ENCODE assay signal across 35 cellular contexts in genomic region chr3:108357042-108357441, GRCh38.
"Had no signal": no experiment of that assay in that cellular context is flagged by ENCODE, and none has a peak within 500 bp of the region (broad histone marks: within the 10 kb centered on the region; RNA-seq: fewer than 3 reads in every experiment).

No MANE protein-coding gene starts in this region.

- H3K27me3 Mint-ChIP-seq: activated naive CD4-positive, alpha-beta T cell treated with anti-CD3 and anti-CD28 coated beads, Interleukin-2, amount 50 U/mL, for 24 hours; activated naive CD8-positive, alpha-beta T cell; activated naive CD8-positive, alpha-beta T cell treated with anti-CD3 and anti-CD28 coated beads for 36 hours; activated naive CD8-positive, alpha-beta T cell treated with anti-CD3 and anti-CD28 coated beads, Interleukin-2, amount 50 U/mL, for 24 hours; activated T-cell treated with anti-CD3 and anti-CD28 coated beads, Interleukin-2, amount 50 U/mL, for 24 hours; activated T-helper 17 cell treated with anti-CD3 and anti-CD28 coated beads, Interleukin-2, amount 50 U/mL, for 72 hours; brain; central memory CD8-positive, alpha-beta T cell had no signal

- H3K4me3 Mint-ChIP-seq: activated naive CD4-positive, alpha-beta T cell treated with anti-CD3 and anti-CD28 coated beads for 36 hours; activated naive CD4-positive, alpha-beta T cell treated with anti-CD3 and anti-CD28 coated beads, Interleukin-2, amount 10 ng/mL, durations not matched to agents 7 days and 5 days; activated naive CD4-positive, alpha-beta T cell treated with anti-CD3 and anti-CD28 coated beads, Interleukin-2, amount 50 U/mL, for 24 hours; activated naive CD8-positive, alpha-beta T cell; activated naive CD8-positive, alpha-beta T cell treated with anti-CD3 and anti-CD28 coated beads for 36 hours; activated naive CD8-positive, alpha-beta T cell treated with anti-CD3 and anti-CD28 coated beads, Interleukin-2, amount 10 ng/mL, durations not matched to agents 7 days and 5 days; activated naive CD8-positive, alpha-beta T cell treated with anti-CD3 and anti-CD28 coated beads, Interleukin-2, amount 50 U/mL, for 24 hours; activated T-cell treated with anti-CD3 and anti-CD28 coated beads, Interleukin-2, amount 50 U/mL, for 24 hours; activated T-cell treated with anti-CD3 and anti-CD28 coated beads, Interleukin-2, amount 50 U/mL, for 4 hours; activated T-cell treated with anti-CD3 and anti-CD28 coated beads, Interleukin-2, amount 50 U/mL, for 72 hours; activated T-helper 1 cell treated with anti-CD3 and anti-CD28 coated beads, Interleukin-12 subunit alpha, Interleukin-12 subunit beta, Interleukin-2, Interleukin-4 antibody, amounts not matched to agents 30 ng/mL and 10 ng/mL and 1 ng/mL, durations not matched to agents 14 hours and 24 hours and 36 hours; activated T-helper 17 cell treated with anti-CD3 and anti-CD28 coated beads, Interleukin-2, amount 50 U/mL, for 72 hours; brain; central memory CD8-positive, alpha-beta T cell had no signal

- ATAC-seq: activated naive CD4-positive, alpha-beta T cell treated with anti-CD3 and anti-CD28 coated beads, Interleukin-2, amount 50 U/mL, for 72 hours; activated naive CD8-positive, alpha-beta T cell treated with anti-CD3 and anti-CD28 coated beads, Interleukin-2, amount 50 U/mL, for 24 hours; activated T-cell treated with anti-CD3 and anti-CD28 coated beads, Interleukin-2, amount 50 U/mL, for 4 hours; activated T-cell treated with anti-CD3 and anti-CD28 coated beads, Interleukin-2, amount 50 U/mL, for 72 hours; activated T-helper 17 cell treated with anti-CD3 and anti-CD28 coated beads, Interleukin-2, amount 50 U/mL, for 72 hours; body of pancreas had no signal

- H3K9me3 Mint-ChIP-seq: activated naive CD4-positive, alpha-beta T cell treated with anti-CD3 and anti-CD28 coated beads for 36 hours; activated naive CD4-positive, alpha-beta T cell treated with anti-CD3 and anti-CD28 coated beads, Interleukin-2, amount 10 ng/mL, durations not matched to agents 7 days and 5 days; activated naive CD4-positive, alpha-beta T cell treated with anti-CD3 and anti-CD28 coated beads, Interleukin-2, amount 50 U/mL, for 24 hours; activated naive CD4-positive, alpha-beta T cell treated with anti-CD3 and anti-CD28 coated beads, Interleukin-2, amount 50 U/mL, for 72 hours; activated naive CD8-positive, alpha-beta T cell treated with anti-CD3 and anti-CD28 coated beads for 36 hours; activated naive CD8-positive, alpha-beta T cell treated with anti-CD3 and anti-CD28 coated beads, Interleukin-2, amount 50 U/mL, for 24 hours; activated T-cell treated with anti-CD3 and anti-CD28 coated beads, Interleukin-2, amount 50 U/mL, for 24 hours; activated T-cell treated with anti-CD3 and anti-CD28 coated beads, Interleukin-2, amount 50 U/mL, for 4 hours; activated T-cell treated with anti-CD3 and anti-CD28 coated beads, Interleukin-2, amount 50 U/mL, for 72 hours; activated T-helper 1 cell treated with anti-CD3 and anti-CD28 coated beads, Interleukin-12 subunit alpha, Interleukin-12 subunit beta, Interleukin-2, Interleukin-4 antibody, amounts not matched to agents 30 ng/mL and 10 ng/mL and 1 ng/mL, durations not matched to agents 14 hours and 24 hours and 36 hours; activated T-helper 2 cell treated with anti-CD3 and anti-CD28 coated beads, Interferon-gamma antibody, Interleukin-2, Interleukin-4, amounts not matched to agents 10 μg/mL and 5 μg/mL and 100 μg/mL, durations not matched to agents 14 hours and 24 hours and 36 hours; brain; central memory CD8-positive, alpha-beta T cell had no signal

- DNase-seq: activated effector memory CD4-positive, alpha-beta T cell treated with anti-CD3 and anti-CD28 coated beads, Interleukin-2, amount 50 U/mL, for 16 hours; activated effector memory CD4-positive, alpha-beta T cell treated with Interleukin-2 at 50 U/mL for 16 hours; activated gamma-delta T cell; activated gamma-delta T cell treated with Interleukin-2 at 50 U/mL for 16 hours; activated naive CD4-positive, alpha-beta T cell; activated naive CD4-positive, alpha-beta T cell treated with anti-CD3 and anti-CD28 coated beads for 36 hours; activated naive CD4-positive, alpha-beta T cell treated with anti-CD3 and anti-CD28 coated beads, Interleukin-2, amount 10 ng/mL, durations not matched to agents 7 days and 5 days; activated naive CD4-positive, alpha-beta T cell treated with anti-CD3 and anti-CD28 coated beads, Interleukin-2, amount 50 U/mL, for 16 hours; activated naive CD4-positive, alpha-beta T cell treated with Interleukin-2 at 50 U/mL for 16 hours; activated naive CD8-positive, alpha-beta T cell treated with anti-CD3 and anti-CD28 coated beads for 36 hours; activated naive CD8-positive, alpha-beta T cell treated with anti-CD3 and anti-CD28 coated beads, Interleukin-2, amount 10 ng/mL, durations not matched to agents 7 days and 5 days; activated naive CD8-positive, alpha-beta T cell treated with anti-CD3 and anti-CD28 coated beads, Interleukin-2, amount 50 U/mL, for 24 hours; activated T-cell treated with anti-CD3 and anti-CD28 coated beads, Interleukin-2, amount 50 U/mL, for 1 hour; activated T-cell treated with anti-CD3 and anti-CD28 coated beads, Interleukin-2, amount 50 U/mL, for 24 hours; activated T-cell treated with anti-CD3 and anti-CD28 coated beads, Interleukin-2, amount 50 U/mL, for 4 hours; activated T-cell treated with anti-CD3 and anti-CD28 coated beads, Interleukin-2, amount 50 U/mL, for 48 hours; activated T-cell treated with anti-CD3 and anti-CD28 coated beads, Interleukin-2, amount 50 U/mL, for 72 hours; adrenal gland; amniotic stem cell; amygdala; anterior cingulate cortex; aorta; body of pancreas; brain microvascular endothelial cell; caudate nucleus; central memory CD4-positive, alpha-beta T cell; cerebellar nuclear complex had no signal

- H3K27ac Mint-ChIP-seq: activated naive CD4-positive, alpha-beta T cell treated with anti-CD3 and anti-CD28 coated beads for 36 hours; activated naive CD4-positive, alpha-beta T cell treated with anti-CD3 and anti-CD28 coated beads, Interleukin-2, amount 10 ng/mL, durations not matched to agents 7 days and 5 days; activated naive CD4-positive, alpha-beta T cell treated with anti-CD3 and anti-CD28 coated beads, Interleukin-2, amount 50 U/mL, for 24 hours; activated naive CD8-positive, alpha-beta T cell; activated naive CD8-positive, alpha-beta T cell treated with anti-CD3 and anti-CD28 coated beads for 36 hours; activated naive CD8-positive, alpha-beta T cell treated with anti-CD3 and anti-CD28 coated beads, Interleukin-2, amount 10 ng/mL, durations not matched to agents 7 days and 5 days; activated naive CD8-positive, alpha-beta T cell treated with anti-CD3 and anti-CD28 coated beads, Interleukin-2, amount 50 U/mL, for 24 hours; activated T-cell treated with anti-CD3 and anti-CD28 coated beads, Interleukin-2, amount 50 U/mL, for 24 hours; activated T-cell treated with anti-CD3 and anti-CD28 coated beads, Interleukin-2, amount 50 U/mL, for 72 hours; activated T-helper 1 cell treated with anti-CD3 and anti-CD28 coated beads, Interleukin-12 subunit alpha, Interleukin-12 subunit beta, Interleukin-2, Interleukin-4 antibody, amounts not matched to agents 30 ng/mL and 10 ng/mL and 1 ng/mL, durations not matched to agents 14 hours and 24 hours and 36 hours; activated T-helper 17 cell treated with anti-CD3 and anti-CD28 coated beads, Interleukin-2, amount 50 U/mL, for 72 hours; activated T-helper 2 cell treated with anti-CD3 and anti-CD28 coated beads, Interferon-gamma antibody, Interleukin-2, Interleukin-4, amounts not matched to agents 10 μg/mL and 5 μg/mL and 100 μg/mL, durations not matched to agents 14 hours and 24 hours and 36 hours; brain had no signal

- H3K36me3 Mint-ChIP-seq: activated naive CD4-positive, alpha-beta T cell treated with anti-CD3 and anti-CD28 coated beads, Interleukin-2, amount 50 U/mL, for 24 hours; activated naive CD4-positive, alpha-beta T cell treated with anti-CD3 and anti-CD28 coated beads, Interleukin-2, amount 50 U/mL, for 72 hours; activated naive CD8-positive, alpha-beta T cell treated with anti-CD3 and anti-CD28 coated beads for 36 hours; brain had no signal

- H3K4me1 Mint-ChIP-seq: activated naive CD4-positive, alpha-beta T cell treated with anti-CD3 and anti-CD28 coated beads, Interleukin-2, amount 10 ng/mL, durations not matched to agents 7 days and 5 days; activated naive CD4-positive, alpha-beta T cell treated with anti-CD3 and anti-CD28 coated beads, Interleukin-2, amount 50 U/mL, for 24 hours; activated naive CD8-positive, alpha-beta T cell treated with anti-CD3 and anti-CD28 coated beads for 36 hours; activated naive CD8-positive, alpha-beta T cell treated with anti-CD3 and anti-CD28 coated beads, Interleukin-2, amount 10 ng/mL, durations not matched to agents 7 days and 5 days; activated naive CD8-positive, alpha-beta T cell treated with anti-CD3 and anti-CD28 coated beads, Interleukin-2, amount 50 U/mL, for 24 hours; activated T-helper 17 cell treated with anti-CD3 and anti-CD28 coated beads, Interleukin-2, amount 50 U/mL, for 72 hours; central memory CD8-positive, alpha-beta T cell had no signal
